ENCODE assay signal across 1 cellular context in the genomic region with DNA sequence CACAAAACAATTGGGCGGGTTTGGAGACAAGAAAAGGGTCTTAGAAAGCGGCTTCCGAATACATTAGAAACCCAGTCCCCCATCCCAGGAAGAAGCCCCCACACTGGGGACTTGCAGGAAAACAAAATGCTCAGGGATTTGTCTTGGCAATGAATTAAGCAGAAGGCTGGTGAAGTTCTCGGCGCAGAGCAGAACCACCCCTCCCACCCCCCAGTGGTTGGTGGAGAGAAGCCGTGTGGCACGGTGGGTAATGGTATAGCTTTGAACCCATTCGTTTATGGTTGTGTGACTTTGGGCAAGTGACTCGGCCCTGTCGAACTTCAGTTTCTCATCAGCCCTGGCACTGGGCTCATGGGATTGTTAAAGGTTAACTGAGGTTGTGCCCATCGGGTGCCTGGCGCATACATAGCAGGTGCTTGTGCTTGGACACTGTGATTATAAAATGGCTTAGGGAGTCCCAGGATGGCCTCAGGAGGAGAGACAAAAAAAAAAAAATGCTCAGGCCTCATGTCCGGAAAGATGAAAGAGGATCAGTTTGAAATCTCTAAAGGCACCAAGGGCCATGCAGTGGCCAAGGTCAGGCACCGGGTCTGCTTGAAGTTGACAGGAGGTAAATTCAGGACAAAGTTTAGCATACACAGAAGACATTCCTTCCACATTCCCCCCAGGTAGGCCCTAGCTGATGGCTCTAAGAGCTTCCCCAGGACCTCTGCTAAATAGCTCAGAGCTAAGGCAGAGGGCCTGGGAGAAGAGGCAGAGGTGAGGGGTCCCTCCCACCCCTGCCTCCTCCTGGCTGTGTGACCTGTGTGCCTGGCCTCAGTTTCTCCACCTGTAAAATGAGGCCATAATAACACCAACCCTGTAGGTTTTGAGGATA.
TF ChIP-seq lines count a peak whose summit lies in the region.

No MANE protein-coding gene starts in this region.

TF ChIP-seq in HepG2, 621 proteins besides CTCF, POLR2A, EP300 and RAD21 (continued from another document and continues in another):
- TF ChIP-seq, protein P1, sequence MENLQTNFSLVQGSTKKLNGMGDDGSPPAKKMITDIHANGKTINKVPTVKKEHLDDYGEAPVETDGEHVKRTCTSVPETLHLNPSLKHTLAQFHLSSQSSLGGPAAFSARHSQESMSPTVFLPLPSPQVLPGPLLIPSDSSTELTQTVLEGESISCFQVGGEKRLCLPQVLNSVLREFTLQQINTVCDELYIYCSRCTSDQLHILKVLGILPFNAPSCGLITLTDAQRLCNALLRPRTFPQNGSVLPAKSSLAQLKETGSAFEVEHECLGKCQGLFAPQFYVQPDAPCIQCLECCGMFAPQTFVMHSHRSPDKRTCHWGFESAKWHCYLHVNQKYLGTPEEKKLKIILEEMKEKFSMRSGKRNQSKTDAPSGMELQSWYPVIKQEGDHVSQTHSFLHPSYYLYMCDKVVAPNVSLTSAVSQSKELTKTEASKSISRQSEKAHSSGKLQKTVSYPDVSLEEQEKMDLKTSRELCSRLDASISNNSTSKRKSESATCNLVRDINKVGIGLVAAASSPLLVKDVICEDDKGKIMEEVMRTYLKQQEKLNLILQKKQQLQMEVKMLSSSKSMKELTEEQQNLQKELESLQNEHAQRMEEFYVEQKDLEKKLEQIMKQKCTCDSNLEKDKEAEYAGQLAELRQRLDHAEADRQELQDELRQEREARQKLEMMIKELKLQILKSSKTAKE (CRISPR knock-in tag; IDR thresholded peaks at IDR 0.05; ENCODE audit: borderline replicate concordance): peak; percentile 98
- TF ChIP-seq TBL1XR1 (IDR thresholded peaks at IDR 0.05; ENCODE audit: borderline replicate concordance, low read length, partially characterized antibody): peak; percentile 94
- no peak for TF ChIP-seq RFXANK (CRISPR knock-in tag; IDR thresholded peaks at IDR 0.05)
- no peak for TF ChIP-seq SETDB1 (CRISPR knock-in tag; IDR thresholded peaks at IDR 0.05; ENCODE audit: borderline replicate concordance)
- no peak for TF ChIP-seq PAF1 (CRISPR knock-in tag; IDR thresholded peaks at IDR 0.05)
- TF ChIP-seq, protein P2, sequence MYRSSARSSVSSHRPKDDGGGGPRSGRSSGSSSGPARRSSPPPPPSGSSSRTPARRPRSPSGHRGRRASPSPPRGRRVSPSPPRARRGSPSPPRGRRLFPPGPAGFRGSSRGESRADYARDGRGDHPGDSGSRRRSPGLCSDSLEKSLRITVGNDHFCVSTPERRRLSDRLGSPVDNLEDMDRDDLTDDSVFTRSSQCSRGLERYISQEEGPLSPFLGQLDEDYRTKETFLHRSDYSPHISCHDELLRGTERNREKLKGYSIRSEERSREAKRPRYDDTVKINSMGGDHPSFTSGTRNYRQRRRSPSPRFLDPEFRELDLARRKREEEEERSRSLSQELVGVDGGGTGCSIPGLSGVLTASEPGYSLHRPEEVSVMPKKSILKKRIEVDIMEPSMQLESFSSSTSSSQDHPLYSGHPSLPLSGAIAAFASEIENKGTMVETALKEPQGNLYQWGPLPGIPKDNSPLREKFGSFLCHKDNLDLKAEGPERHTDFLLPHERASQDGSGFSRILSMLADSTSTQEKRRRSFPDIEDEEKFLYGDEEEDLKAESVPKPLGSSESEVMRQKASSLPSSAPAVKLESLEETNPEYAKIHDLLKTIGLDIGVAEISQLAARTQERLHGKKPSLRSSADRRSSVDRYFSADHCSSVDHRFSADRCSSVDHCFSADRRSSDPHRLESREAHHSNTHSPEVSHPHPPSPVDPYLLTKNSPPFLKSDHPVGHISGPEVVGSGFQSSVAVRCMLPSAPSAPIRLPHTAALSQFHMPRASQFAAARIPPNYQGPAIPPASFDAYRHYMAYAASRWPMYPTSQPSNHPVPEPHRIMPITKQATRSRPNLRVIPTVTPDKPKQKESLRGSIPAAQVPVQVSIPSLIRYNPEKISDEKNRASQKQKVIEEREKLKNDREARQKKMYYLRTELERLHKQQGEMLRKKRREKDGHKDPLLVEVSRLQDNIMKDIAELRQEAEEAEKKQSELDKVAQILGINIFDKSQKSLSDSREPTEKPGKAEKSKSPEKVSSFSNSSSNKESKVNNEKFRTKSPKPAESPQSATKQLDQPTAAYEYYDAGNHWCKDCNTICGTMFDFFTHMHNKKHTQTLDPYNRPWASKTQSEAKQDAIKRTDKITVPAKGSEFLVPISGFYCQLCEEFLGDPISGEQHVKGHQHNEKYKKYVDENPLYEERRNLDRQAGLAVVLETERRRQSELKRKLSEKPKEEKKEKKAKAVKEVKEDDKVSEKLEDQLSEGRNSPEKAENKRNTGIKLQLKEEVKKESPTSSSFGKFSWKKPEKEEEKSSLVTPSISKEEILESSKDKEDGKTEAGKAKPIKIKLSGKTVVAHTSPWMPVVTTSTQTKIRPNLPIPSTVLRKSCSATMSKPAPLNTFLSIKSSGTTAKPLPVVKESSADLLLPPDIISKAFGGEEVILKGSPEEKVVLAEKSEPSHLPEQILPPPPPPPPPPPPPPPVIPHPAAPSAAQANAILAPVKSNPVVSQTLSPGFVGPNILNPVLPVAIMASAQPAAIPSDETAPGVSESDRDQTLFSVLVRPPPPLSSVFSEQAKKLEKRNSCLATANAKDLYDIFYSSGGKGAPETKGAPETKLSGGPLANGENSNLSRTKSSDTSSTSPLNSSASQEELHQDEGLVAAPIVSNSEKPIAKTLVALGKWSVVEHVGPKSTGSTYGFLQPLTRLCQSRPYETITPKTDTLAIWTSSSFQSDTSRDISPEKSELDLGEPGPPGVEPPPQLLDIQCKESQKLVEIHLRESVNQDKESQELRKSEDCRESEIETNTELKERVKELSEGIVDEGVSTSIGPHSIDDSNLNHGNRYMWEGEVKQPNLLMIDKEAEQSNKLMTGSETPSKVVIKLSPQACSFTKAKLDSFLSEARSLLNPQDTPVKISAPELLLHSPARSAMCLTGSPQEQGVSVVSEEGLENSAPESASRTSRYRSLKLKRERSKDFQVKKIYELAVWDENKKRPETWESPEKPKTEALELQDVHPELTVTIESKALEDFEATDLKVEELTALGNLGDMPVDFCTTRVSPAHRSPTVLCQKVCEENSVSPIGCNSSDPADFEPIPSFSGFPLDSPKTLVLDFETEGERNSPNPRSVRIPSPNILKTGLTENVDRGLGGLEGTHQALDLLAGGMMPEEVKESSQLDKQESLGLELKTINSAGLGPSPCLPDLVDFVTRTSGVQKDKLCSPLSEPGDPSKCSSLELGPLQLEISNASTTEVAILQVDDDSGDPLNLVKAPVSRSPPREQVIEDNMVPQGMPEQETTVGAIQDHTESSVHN (CRISPR knock-in tag; IDR thresholded peaks at IDR 0.05): peak; percentile 79; the same call in 1 of the 2 replicates
- TF ChIP-seq, protein P3, sequence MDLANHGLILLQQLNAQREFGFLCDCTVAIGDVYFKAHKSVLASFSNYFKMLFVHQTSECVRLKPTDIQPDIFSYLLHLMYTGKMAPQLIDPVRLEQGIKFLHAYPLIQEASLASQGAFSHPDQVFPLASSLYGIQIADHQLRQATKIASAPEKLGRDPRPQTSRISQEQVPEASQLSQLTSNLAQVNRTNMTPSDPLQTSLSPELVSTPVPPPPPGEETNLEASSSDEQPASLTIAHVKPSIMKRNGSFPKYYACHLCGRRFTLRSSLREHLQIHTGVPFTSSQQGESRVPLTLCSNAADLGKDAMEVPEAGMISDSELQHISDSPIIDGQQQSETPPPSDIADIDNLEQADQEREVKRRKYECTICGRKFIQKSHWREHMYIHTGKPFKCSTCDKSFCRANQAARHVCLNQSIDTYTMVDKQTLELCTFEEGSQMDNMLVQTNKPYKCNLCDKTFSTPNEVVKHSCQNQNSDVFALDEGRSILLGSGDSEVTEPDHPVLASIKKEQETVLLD (CRISPR knock-in tag; IDR thresholded peaks at IDR 0.05; ENCODE audit: low read depth): 0 out of 2 replicates have a peak, but pooled peaks have one; percentile 15
- peak; percentile 88; the same call in 1 of the 2 replicates for TF ChIP-seq ZFP37 (CRISPR knock-in tag; IDR thresholded peaks at IDR 0.05; ENCODE audit: borderline replicate concordance)
- TF ChIP-seq ZNF546 (CRISPR knock-in tag; conservative IDR thresholded peaks at IDR 0.05): no peak
- peak; percentile 59; the same call in 1 of the 2 replicates for TF ChIP-seq NR2C2 (CRISPR knock-in tag; IDR thresholded peaks at IDR 0.05; ENCODE audit: borderline replicate concordance)
- no peak; the same call in 1 of the 2 replicates for TF ChIP-seq EHMT2 (IDR thresholded peaks at IDR 0.05; ENCODE audit: borderline replicate concordance, low read depth, low read length)
- peak; percentile 87 for TF ChIP-seq THAP11 (CRISPR knock-in tag; IDR thresholded peaks at IDR 0.05)
- peak; percentile 97 for TF ChIP-seq DPF2 (CRISPR knock-in tag; IDR thresholded peaks at IDR 0.05; ENCODE audit: borderline replicate concordance, low read depth)
- TF ChIP-seq, protein P4, sequence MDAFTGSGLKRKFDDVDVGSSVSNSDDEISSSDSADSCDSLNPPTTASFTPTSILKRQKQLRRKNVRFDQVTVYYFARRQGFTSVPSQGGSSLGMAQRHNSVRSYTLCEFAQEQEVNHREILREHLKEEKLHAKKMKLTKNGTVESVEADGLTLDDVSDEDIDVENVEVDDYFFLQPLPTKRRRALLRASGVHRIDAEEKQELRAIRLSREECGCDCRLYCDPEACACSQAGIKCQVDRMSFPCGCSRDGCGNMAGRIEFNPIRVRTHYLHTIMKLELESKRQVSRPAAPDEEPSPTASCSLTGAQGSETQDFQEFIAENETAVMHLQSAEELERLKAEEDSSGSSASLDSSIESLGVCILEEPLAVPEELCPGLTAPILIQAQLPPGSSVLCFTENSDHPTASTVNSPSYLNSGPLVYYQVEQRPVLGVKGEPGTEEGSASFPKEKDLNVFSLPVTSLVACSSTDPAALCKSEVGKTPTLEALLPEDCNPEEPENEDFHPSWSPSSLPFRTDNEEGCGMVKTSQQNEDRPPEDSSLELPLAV (CRISPR knock-in tag; conservative IDR thresholded peaks at IDR 0.05; ENCODE audit: low read depth): no peak
- TF ChIP-seq DNMT3B (CRISPR knock-in tag; conservative IDR thresholded peaks at IDR 0.05): no peak; the same call in 1 of the 2 replicates
- TF ChIP-seq AHR (CRISPR knock-in tag; IDR thresholded peaks at IDR 0.05): no peak; the same call in none of the 2 replicates
- no peak for TF ChIP-seq RFX1 (IDR thresholded peaks at IDR 0.05)
- peak; percentile 36; the same call in 1 of the 2 replicates for TF ChIP-seq YEATS2 (CRISPR knock-in tag; IDR thresholded peaks at IDR 0.05; ENCODE audit: borderline replicate concordance)
- peak; percentile 79 for TF ChIP-seq MYC (CRISPR knock-in tag; IDR thresholded peaks at IDR 0.05; ENCODE audit: borderline replicate concordance)
- TF ChIP-seq SSRP1 (CRISPR knock-in tag; IDR thresholded peaks at IDR 0.05): peak; percentile 12; the same call in 1 of the 2 replicates
- peak; percentile 81 for TF ChIP-seq KMT2A (CRISPR knock-in tag; IDR thresholded peaks at IDR 0.05)
- TF ChIP-seq ZNF10 (CRISPR knock-in tag; IDR thresholded peaks at IDR 0.05; ENCODE audit: borderline replicate concordance, low read depth): no peak
- TF ChIP-seq BCL6 (CRISPR knock-in tag; IDR thresholded peaks at IDR 0.05): peak; percentile 97
- peak; percentile 69 for TF ChIP-seq ZNF652 (CRISPR knock-in tag; IDR thresholded peaks at IDR 0.05; ENCODE audit: borderline replicate concordance, low read depth)
- TF ChIP-seq KDM4B (CRISPR knock-in tag; IDR thresholded peaks at IDR 0.05): peak; percentile 72
- no peak for TF ChIP-seq RFX3 (CRISPR knock-in tag; IDR thresholded peaks at IDR 0.05)
- no peak for TF ChIP-seq SUZ12 (IDR thresholded peaks at IDR 0.05; ENCODE audit: low read depth, low read length)
- TF ChIP-seq, protein P5, sequence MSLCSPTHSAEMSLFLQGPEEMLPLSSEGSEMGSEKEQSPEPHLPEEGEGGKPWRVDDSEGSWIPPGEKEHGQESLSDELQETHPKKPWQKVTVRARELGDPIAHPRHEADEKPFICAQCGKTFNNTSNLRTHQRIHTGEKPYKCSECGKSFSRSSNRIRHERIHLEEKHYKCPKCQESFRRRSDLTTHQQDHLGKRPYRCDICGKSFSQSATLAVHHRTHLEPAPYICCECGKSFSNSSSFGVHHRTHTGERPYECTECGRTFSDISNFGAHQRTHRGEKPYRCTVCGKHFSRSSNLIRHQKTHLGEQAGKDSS (CRISPR knock-in tag; IDR thresholded peaks at IDR 0.05; ENCODE audit: borderline replicate concordance, low read depth): peak; percentile 80; the same call in 1 of the 2 replicates
- peak; percentile 55 for TF ChIP-seq ZNF761 (CRISPR knock-in tag; conservative IDR thresholded peaks at IDR 0.05)
- TF ChIP-seq ZSCAN9 (CRISPR knock-in tag; IDR thresholded peaks at IDR 0.05; ENCODE audit: borderline replicate concordance): peak; percentile 90
- TF ChIP-seq RBAK (CRISPR knock-in tag; IDR thresholded peaks at IDR 0.05): no peak
- TF ChIP-seq, protein P6, sequence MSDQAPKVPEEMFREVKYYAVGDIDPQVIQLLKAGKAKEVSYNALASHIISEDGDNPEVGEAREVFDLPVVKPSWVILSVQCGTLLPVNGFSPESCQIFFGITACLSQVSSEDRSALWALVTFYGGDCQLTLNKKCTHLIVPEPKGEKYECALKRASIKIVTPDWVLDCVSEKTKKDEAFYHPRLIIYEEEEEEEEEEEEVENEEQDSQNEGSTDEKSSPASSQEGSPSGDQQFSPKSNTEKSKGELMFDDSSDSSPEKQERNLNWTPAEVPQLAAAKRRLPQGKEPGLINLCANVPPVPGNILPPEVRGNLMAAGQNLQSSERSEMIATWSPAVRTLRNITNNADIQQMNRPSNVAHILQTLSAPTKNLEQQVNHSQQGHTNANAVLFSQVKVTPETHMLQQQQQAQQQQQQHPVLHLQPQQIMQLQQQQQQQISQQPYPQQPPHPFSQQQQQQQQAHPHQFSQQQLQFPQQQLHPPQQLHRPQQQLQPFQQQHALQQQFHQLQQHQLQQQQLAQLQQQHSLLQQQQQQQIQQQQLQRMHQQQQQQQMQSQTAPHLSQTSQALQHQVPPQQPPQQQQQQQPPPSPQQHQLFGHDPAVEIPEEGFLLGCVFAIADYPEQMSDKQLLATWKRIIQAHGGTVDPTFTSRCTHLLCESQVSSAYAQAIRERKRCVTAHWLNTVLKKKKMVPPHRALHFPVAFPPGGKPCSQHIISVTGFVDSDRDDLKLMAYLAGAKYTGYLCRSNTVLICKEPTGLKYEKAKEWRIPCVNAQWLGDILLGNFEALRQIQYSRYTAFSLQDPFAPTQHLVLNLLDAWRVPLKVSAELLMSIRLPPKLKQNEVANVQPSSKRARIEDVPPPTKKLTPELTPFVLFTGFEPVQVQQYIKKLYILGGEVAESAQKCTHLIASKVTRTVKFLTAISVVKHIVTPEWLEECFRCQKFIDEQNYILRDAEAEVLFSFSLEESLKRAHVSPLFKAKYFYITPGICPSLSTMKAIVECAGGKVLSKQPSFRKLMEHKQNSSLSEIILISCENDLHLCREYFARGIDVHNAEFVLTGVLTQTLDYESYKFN (CRISPR knock-in tag; conservative IDR thresholded peaks at IDR 0.05): peak; percentile 97
- TF ChIP-seq ZNF160 (CRISPR knock-in tag; IDR thresholded peaks at IDR 0.05): no peak; the same call in 1 of the 2 replicates
- peak; percentile 29; the same call in 1 of the 2 replicates for TF ChIP-seq ZNF180 (CRISPR knock-in tag; IDR thresholded peaks at IDR 0.05; ENCODE audit: borderline replicate concordance, low read depth)
- no peak for TF ChIP-seq AGO2 (optimal IDR thresholded peaks at IDR 0.05; ENCODE audit: low read depth, low read length)
- TF ChIP-seq ZNF564 (CRISPR knock-in tag; IDR thresholded peaks at IDR 0.05): peak; percentile 65; the same call in 1 of the 2 replicates
